8 cellular contexts compared by ENCODE assay signal in genomic region chr2:69306897-69307695, GRCh38.
DNase-seq lines count a peak whose midpoint lies in the region; ATAC-seq lines count a peak whose summit lies in the region.

No MANE protein-coding gene starts in this region.

- peak; percentile 38 for DNase-seq in DMS79 treated with DMSO at 0.1 percent for 48 hours (lab: John Stamatoyannopoulos, UW)
- no peak for DNase-seq in DMS79 (lab: John Stamatoyannopoulos, UW)
- peak; percentile 75 for DNase-seq in NCI-H2171 (lab: John Stamatoyannopoulos, UW)
- peak; percentile 23 to 49 (median 33) for DNase-seq in activated CD4-positive, CD25-positive, alpha-beta regulatory T cell (lab: John Stamatoyannopoulos, UW)
- DNase-seq in central memory CD4-positive, alpha-beta T cell, result peak; percentile 31
- DNase-seq in iris pigment epithelial cell (ENCODE audit: low read depth), result peak; percentile 83
- peak; percentile 53 for DNase-seq in smooth muscle cell of the brain vasculature (ENCODE audit: low read depth, low spot score)

- peak; percentile 81 for ATAC-seq in HG02981 (IDR thresholded peaks at IDR 0.05; ENCODE audit: unreplicated experiment)
